In genomic region chr19:1945899-1946298, GRCh38 we compare ENCODE assay signal across 8 cellular contexts. TPM values are rescaled to one million over a fixed set of nuclear protein-coding genes. Genes with fewer than 3 reads are reported as not detected.
DNase-seq lines count a peak whose midpoint lies in the region; ATAC-seq and TF ChIP-seq lines count a peak whose summit lies in the region.

No MANE protein-coding gene starts in this region.

- no peak overlapping the region for H3K4me3 ChIP-seq in dorsolateral prefrontal cortex

- peak; percentile 8 to 70 (median 52) for TF ChIP-seq CTCF in dorsolateral prefrontal cortex (IDR thresholded peaks at IDR 0.05 in 54 of 56, conservative IDR thresholded peaks at IDR 0.05 in 2 of 56; ENCODE audit: low read depth in 1 of 56, partially characterized antibody in 56 of 56)

- peaks cover 15 to 24% of the 10 kb centered on the region in 2 donors for H3K4me1 Mint-ChIP-seq in natural killer cell treated with Interleukin-12 subunit alpha and Interleukin-12 subunit beta and Interleukin-15 and Interleukin-18, amount 100 ng/mL, for 72 hours (ENCODE audit: low read depth in 2 of 2)

- H3K4me3 Mint-ChIP-seq in natural killer cell treated with Interleukin-12 subunit alpha and Interleukin-12 subunit beta and Interleukin-15 and Interleukin-18, amount 100 ng/mL, for 72 hours: no peak overlapping the region

- H3K27ac Mint-ChIP-seq in natural killer cell treated with Interleukin-12 subunit alpha and Interleukin-12 subunit beta and Interleukin-15 and Interleukin-18, amount 100 ng/mL, for 72 hours: peak overlapping the region in 1 of 2 donors; percentile 67

- peak overlapping the region in 1 of 59 donors; percentile 27 for H3K27ac ChIP-seq in dorsolateral prefrontal cortex

- intact Hi-C loops in Right ventricle myocardium superior (cut with DNase I) (no loop called here), Right ventricle myocardium inferior (cut with DNase I) (no loop called here), dorsolateral prefrontal cortex (cut with DNase I) (no loop called here)

- no peaks in the 10 kb centered on the region for H3K27me3 Mint-ChIP-seq in natural killer cell treated with Interleukin-12 subunit alpha and Interleukin-12 subunit beta and Interleukin-15 and Interleukin-18, amount 100 ng/mL, for 72 hours

- H3K36me3 Mint-ChIP-seq in natural killer cell treated with Interleukin-12 subunit alpha and Interleukin-12 subunit beta and Interleukin-15 and Interleukin-18, amount 100 ng/mL, for 72 hours: no peaks in the 10 kb centered on the region

- no peaks in the 10 kb centered on the region for H3K9me3 Mint-ChIP-seq in natural killer cell treated with Interleukin-12 subunit alpha and Interleukin-12 subunit beta and Interleukin-15 and Interleukin-18, amount 100 ng/mL, for 72 hours

- no peak for ATAC-seq in Right ventricle myocardium superior (ENCODE audit: poor library complexity)
- no peak for ATAC-seq in Right ventricle myocardium inferior
- ATAC-seq in natural killer cell treated with Interleukin-12 subunit alpha and Interleukin-12 subunit beta and Interleukin-15 and Interleukin-18, amount 100 ng/mL, for 72 hours: no peak
- no peak for ATAC-seq in GM21529 (IDR thresholded peaks at IDR 0.05; ENCODE audit: unreplicated experiment)
- no peak for ATAC-seq in GM19467 (IDR thresholded peaks at IDR 0.05; ENCODE audit: unreplicated experiment)

- no peaks in the 10 kb centered on the region for H3K27me3 ChIP-seq in dorsolateral prefrontal cortex

- DNase-seq in Right ventricle myocardium superior (peak; percentile 58), Right ventricle myocardium inferior (ENCODE audit: missing footprints) (no peak), RKO (ENCODE audit: low spot score) (peak; percentile 30), dorsolateral prefrontal cortex (peak in 1 of 10 donors; percentile 40), SW480 (ENCODE audit: low spot score) (no peak)
- peak; percentile 54 for DNase-seq in natural killer cell treated with Interleukin-12 subunit alpha and Interleukin-12 subunit beta and Interleukin-15 and Interleukin-18, amount 100 ng/mL, for 72 hours (ENCODE audit: low spot score)

RNA-seq across cellular contexts. Expression of gene CSNK1G2, which starts 4.9 kb away (rescaled TPM):
- total RNA-seq in Right ventricle myocardium superior (24.3 TPM), Right ventricle myocardium inferior (23.6 TPM), dorsolateral prefrontal cortex (10 to 100 TPM; 36.6 to 99.4 (median 58.0) TPM)
- 100 to 1,000 TPM in 1 of 2 donors, 10 to 100 TPM in 1; 57.5 to 103 TPM for total RNA-seq in natural killer cell treated with Interleukin-12 subunit alpha and Interleukin-12 subunit beta and Interleukin-15 and Interleukin-18, amount 100 ng/mL, for 72 hours

RNA-seq across cellular contexts. Expression of gene ADAT3, which starts 40.7 kb away (rescaled TPM):
- total RNA-seq in Right ventricle myocardium superior (2.1 TPM), Right ventricle myocardium inferior (1.6 TPM), dorsolateral prefrontal cortex (10 to 100 TPM in 3 of 120 experiments, 1 to 10 TPM in 117; 2.5 to 11.7 (median 5.9) TPM)
- total RNA-seq in natural killer cell treated with Interleukin-12 subunit alpha and Interleukin-12 subunit beta and Interleukin-15 and Interleukin-18, amount 100 ng/mL, for 72 hours: 10 to 100 TPM in 1 of 2 donors, 1 to 10 TPM in 1; 7.5 to 13.3 TPM

RNA-seq across cellular contexts. Expression of gene SCAMP4, which starts 40.7 kb away (rescaled TPM):
- 16.2 TPM for total RNA-seq in Right ventricle myocardium superior
- 17.9 TPM for total RNA-seq in Right ventricle myocardium inferior
- total RNA-seq in dorsolateral prefrontal cortex: 10 to 100 TPM; 39.8 to 90.1 (median 58.7) TPM
- total RNA-seq in natural killer cell treated with Interleukin-12 subunit alpha and Interleukin-12 subunit beta and Interleukin-15 and Interleukin-18, amount 100 ng/mL, for 72 hours: 10 to 100 TPM; 34.8 to 66.2 TPM

Comparison
In these comparisons a context has a peak if more than half of its experiments do, and no peak if none do; other contexts are left out.
1. DNase-seq: peak in Right ventricle myocardium superior (single experiment), RKO (single experiment) and natural killer cell treated with Interleukin-12 subunit alpha and Interleukin-12 subunit beta and Interleukin-15 and Interleukin-18, amount 100 ng/mL, for 72 hours (single experiment); none in Right ventricle myocardium inferior (single experiment) and SW480 (single experiment).